1 cellular context compared by ENCODE assay signal in the genomic region with DNA sequence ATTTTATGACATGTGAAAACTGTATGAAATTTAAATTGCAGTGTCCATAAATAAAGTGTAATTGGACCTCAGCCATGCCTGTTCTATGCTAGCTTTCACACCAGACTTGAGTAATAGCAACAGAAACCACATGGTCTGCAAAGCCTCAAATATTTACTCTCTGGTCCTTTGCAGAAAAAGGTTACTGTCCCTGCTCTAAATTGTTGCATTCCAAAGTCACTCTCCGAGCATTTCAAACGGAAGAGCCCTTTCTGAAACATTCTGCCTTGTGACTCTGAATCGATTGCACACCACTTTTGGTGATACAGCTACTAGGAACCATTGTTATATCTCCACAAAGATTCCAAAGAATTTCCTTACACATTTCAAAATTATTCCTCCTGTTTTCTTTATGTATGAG.
TF ChIP-seq lines count a peak whose summit lies in the region.

No MANE protein-coding gene starts in this region.

TF ChIP-seq in GM12878, 131 proteins besides CTCF, POLR2A, EP300 and RAD21 (continued from another document):
- TF ChIP-seq, protein P1, sequence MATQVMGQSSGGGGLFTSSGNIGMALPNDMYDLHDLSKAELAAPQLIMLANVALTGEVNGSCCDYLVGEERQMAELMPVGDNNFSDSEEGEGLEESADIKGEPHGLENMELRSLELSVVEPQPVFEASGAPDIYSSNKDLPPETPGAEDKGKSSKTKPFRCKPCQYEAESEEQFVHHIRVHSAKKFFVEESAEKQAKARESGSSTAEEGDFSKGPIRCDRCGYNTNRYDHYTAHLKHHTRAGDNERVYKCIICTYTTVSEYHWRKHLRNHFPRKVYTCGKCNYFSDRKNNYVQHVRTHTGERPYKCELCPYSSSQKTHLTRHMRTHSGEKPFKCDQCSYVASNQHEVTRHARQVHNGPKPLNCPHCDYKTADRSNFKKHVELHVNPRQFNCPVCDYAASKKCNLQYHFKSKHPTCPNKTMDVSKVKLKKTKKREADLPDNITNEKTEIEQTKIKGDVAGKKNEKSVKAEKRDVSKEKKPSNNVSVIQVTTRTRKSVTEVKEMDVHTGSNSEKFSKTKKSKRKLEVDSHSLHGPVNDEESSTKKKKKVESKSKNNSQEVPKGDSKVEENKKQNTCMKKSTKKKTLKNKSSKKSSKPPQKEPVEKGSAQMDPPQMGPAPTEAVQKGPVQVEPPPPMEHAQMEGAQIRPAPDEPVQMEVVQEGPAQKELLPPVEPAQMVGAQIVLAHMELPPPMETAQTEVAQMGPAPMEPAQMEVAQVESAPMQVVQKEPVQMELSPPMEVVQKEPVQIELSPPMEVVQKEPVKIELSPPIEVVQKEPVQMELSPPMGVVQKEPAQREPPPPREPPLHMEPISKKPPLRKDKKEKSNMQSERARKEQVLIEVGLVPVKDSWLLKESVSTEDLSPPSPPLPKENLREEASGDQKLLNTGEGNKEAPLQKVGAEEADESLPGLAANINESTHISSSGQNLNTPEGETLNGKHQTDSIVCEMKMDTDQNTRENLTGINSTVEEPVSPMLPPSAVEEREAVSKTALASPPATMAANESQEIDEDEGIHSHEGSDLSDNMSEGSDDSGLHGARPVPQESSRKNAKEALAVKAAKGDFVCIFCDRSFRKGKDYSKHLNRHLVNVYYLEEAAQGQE (IDR thresholded peaks at IDR 0.05; ENCODE audit: low read depth, low read length): no peak
- no peak for TF ChIP-seq POLR2AphosphoS2 (IDR thresholded peaks at IDR 0.05; ENCODE audit: low read depth, low read length)
- TF ChIP-seq, protein P2, sequence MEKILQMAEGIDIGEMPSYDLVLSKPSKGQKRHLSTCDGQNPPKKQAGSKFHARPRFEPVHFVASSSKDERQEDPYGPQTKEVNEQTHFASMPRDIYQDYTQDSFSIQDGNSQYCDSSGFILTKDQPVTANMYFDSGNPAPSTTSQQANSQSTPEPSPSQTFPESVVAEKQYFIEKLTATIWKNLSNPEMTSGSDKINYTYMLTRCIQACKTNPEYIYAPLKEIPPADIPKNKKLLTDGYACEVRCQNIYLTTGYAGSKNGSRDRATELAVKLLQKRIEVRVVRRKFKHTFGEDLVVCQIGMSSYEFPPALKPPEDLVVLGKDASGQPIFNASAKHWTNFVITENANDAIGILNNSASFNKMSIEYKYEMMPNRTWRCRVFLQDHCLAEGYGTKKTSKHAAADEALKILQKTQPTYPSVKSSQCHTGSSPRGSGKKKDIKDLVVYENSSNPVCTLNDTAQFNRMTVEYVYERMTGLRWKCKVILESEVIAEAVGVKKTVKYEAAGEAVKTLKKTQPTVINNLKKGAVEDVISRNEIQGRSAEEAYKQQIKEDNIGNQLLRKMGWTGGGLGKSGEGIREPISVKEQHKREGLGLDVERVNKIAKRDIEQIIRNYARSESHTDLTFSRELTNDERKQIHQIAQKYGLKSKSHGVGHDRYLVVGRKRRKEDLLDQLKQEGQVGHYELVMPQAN (conservative IDR thresholded peaks at IDR 0.05): no peak
- no peak for TF ChIP-seq KDM1A (IDR thresholded peaks at IDR 0.05; ENCODE audit: borderline replicate concordance)
- no peak for TF ChIP-seq NRF1 (conservative IDR thresholded peaks at IDR 0.05; ENCODE audit: low read depth, low read length)
- TF ChIP-seq, protein P3, sequence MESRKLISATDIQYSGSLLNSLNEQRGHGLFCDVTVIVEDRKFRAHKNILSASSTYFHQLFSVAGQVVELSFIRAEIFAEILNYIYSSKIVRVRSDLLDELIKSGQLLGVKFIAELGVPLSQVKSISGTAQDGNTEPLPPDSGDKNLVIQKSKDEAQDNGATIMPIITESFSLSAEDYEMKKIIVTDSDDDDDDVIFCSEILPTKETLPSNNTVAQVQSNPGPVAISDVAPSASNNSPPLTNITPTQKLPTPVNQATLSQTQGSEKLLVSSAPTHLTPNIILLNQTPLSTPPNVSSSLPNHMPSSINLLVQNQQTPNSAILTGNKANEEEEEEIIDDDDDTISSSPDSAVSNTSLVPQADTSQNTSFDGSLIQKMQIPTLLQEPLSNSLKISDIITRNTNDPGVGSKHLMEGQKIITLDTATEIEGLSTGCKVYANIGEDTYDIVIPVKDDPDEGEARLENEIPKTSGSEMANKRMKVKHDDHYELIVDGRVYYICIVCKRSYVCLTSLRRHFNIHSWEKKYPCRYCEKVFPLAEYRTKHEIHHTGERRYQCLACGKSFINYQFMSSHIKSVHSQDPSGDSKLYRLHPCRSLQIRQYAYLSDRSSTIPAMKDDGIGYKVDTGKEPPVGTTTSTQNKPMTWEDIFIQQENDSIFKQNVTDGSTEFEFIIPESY (IDR thresholded peaks at IDR 0.05): no peak
- no peak for TF ChIP-seq DPF2 (IDR thresholded peaks at IDR 0.05)
- no peak for TF ChIP-seq NFYA (IDR thresholded peaks at IDR 0.05; ENCODE audit: borderline replicate concordance, low read depth, low read length)
